ENCODE assay signal across 23 cellular contexts in genomic region chr21:36729301-36729970, GRCh38. TPM values are rescaled to one million over a fixed set of nuclear protein-coding genes. Genes with fewer than 3 reads are reported as not detected.
"Had no signal": no experiment of that assay in that cellular context is flagged by ENCODE, and none has a peak within 500 bp of the region (broad histone marks: within the 10 kb centered on the region; RNA-seq: fewer than 3 reads in every experiment).

No MANE protein-coding gene starts in this region.

- ATAC-seq: activated T-cell treated with anti-CD3 and anti-CD28 coated beads, Interleukin-2, amount 50 U/mL, for 72 hours; left cardiac atrium; naive thymus-derived CD4-positive, alpha-beta T cell; right cardiac atrium; stimulated activated memory B cell treated with anti-CD40 and anti-IgM and Interleukin-4, amounts not matched to agents 10 μg/mL and 1 μg/mL and 100 μg/mL, for 72 hours; stimulated activated naive CD8-positive, alpha-beta T cell treated with anti-CD3 and anti-CD28 coated beads, Interleukin-15, amount 100 ng/mL, for 72 hours; WTC11 had no signal

- DNase-seq: activated CD4-positive, alpha-beta T cell treated with anti-CD3 and anti-CD28 coated beads for 1 hour; activated CD4-positive, alpha-beta T cell treated with anti-CD3 and anti-CD28 coated beads, Interleukin-2, amount 50 U/mL, for 1 hour; activated naive CD4-positive, alpha-beta T cell treated with anti-CD3 and anti-CD28 coated beads for 36 hours; activated naive CD8-positive, alpha-beta T cell treated with anti-CD3 and anti-CD28 coated beads, Interleukin-2, amount 10 ng/mL, durations not matched to agents 7 days and 5 days; activated T-cell treated with anti-CD3 and anti-CD28 coated beads for 4 hours; activated T-cell treated with anti-CD3 and anti-CD28 coated beads, Interleukin-2, amount 50 U/mL, for 72 hours; caudate nucleus; foreskin fibroblast; hippocampal formation; left cardiac atrium; midbrain; naive thymus-derived CD4-positive, alpha-beta T cell; stimulated activated CD4-positive, alpha-beta T cell treated with anti-CD3 and anti-CD28 coated beads, Interleukin-4, amount 100 ng/mL, for 4 hours; stimulated activated CD8-positive, alpha-beta memory T cell treated with anti-CD3 and anti-CD28 coated beads, Interleukin-4, amount 100 ng/mL, for 48 hours; stimulated activated naive CD8-positive, alpha-beta T cell treated with anti-CD3 and anti-CD28 coated beads, Interleukin-15, amount 100 ng/mL, for 72 hours; SW 1271; T-helper 9 cell; thyroid gland had no signal

- H3K4me3 ChIP-seq: ascending aorta, skin epidermis, thyroid gland had no signal

- H3K9me3 ChIP-seq: ascending aorta, thyroid gland had no signal

- H3K27me3 ChIP-seq: ascending aorta, thyroid gland had no signal

- H3K27ac ChIP-seq: ascending aorta, skin epidermis, thyroid gland had no signal

- H3K36me3 ChIP-seq: ascending aorta, thyroid gland had no signal

- H3K4me1 ChIP-seq: ascending aorta, thyroid gland had no signal

RNA-seq across cellular contexts. Expression of gene SIM2, which starts 30.5 kb away (rescaled TPM):
- total RNA-seq: activated naive CD8-positive, alpha-beta T cell treated with anti-CD3 and anti-CD28 coated beads, Interleukin-2, amount 10 ng/mL, durations not matched to agents 7 days and 5 days; ascending aorta; left cardiac atrium; right cardiac atrium; thyroid gland had no signal
